In genomic region chr20:19486448-19486847, GRCh38 we compare ENCODE assay signal across 7 cellular contexts.
"Had no signal": no experiment of that assay in that cellular context is flagged by ENCODE, and none has a peak within 500 bp of the region (broad histone marks: within the 10 kb centered on the region; RNA-seq: fewer than 3 reads in every experiment).

No MANE protein-coding gene starts in this region.

- H3K27ac Mint-ChIP-seq: HFFc6, IgD-negative memory B cell had no signal

- H3K27ac ChIP-seq: GM23248, HL-60 had no signal

- H3K36me3 Mint-ChIP-seq: IgD-negative memory B cell had no signal

- H2AFZ ChIP-seq: GM23248 had no signal

- H3K4me1 Mint-ChIP-seq: IgD-negative memory B cell had no signal

- H3K36me3 ChIP-seq: HAP-1 had no signal

- DNase-seq: GM23248, GOT3, H7, HFFc6 had no signal

- H3K9ac ChIP-seq: GM23248 had no signal

- H3K4me3 ChIP-seq: GM23248, HAP-1 had no signal

- H3K4me3 Mint-ChIP-seq: HFFc6, IgD-negative memory B cell had no signal

- H3K4me1 ChIP-seq: HAP-1 had no signal

- H3K9me3 ChIP-seq: HAP-1 had no signal
